In the genomic region with DNA sequence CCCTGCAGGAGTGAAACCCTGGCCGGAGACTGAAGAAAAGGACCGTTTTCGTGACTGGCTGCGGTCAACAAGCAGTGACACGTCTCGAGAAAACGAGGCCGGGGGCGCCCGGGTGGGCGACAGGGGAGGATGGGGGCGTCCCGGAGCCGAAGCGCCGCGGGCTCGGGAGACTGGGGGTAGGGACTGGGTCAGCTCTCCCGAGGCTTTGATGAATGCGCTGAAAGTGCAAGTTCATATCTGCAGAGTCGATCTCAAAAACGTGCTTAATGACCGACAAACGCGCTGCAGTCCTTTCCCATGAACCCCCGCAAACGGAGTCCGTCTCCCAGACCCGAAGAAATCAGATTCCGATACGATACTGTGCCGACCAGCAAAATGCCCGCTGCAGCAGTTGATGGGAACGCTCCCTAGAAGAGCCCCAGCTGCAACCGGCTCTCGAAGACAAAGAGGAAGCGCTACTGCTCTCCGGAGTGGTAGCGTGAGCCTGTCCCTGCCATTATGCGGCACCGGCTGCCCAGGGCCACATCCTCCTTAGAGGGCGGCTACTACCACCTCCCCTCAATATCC, we compare ENCODE assay signal across 1 cellular context.
TF ChIP-seq lines count a peak whose summit lies in the region.

No MANE protein-coding gene starts in this region.

TF ChIP-seq in HEK293, 187 proteins besides CTCF, POLR2A, EP300 and RAD21 (continued from another document):
- TF ChIP-seq, protein P1, sequence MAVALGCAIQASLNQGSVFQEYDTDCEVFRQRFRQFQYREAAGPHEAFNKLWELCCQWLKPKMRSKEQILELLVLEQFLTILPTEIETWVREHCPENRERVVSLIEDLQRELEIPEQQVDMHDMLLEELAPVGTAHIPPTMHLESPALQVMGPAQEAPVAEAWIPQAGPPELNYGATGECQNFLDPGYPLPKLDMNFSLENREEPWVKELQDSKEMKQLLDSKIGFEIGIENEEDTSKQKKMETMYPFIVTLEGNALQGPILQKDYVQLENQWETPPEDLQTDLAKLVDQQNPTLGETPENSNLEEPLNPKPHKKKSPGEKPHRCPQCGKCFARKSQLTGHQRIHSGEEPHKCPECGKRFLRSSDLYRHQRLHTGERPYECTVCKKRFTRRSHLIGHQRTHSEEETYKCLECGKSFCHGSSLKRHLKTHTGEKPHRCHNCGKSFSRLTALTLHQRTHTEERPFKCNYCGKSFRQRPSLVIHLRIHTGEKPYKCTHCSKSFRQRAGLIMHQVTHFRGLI (tag by site-specific recombination; IDR thresholded peaks at IDR 0.05), result no peak
- TF ChIP-seq ZNF660 (tag by site-specific recombination; IDR thresholded peaks at IDR 0.05) (no peak), SP2 (tag by site-specific recombination; IDR thresholded peaks at IDR 0.05) (no peak), ZNF558 (tag by site-specific recombination; IDR thresholded peaks at IDR 0.05) (no peak), ZNF2 (tag by site-specific recombination; IDR thresholded peaks at IDR 0.05) (no peak), ZNF621 (tag by site-specific recombination; IDR thresholded peaks at IDR 0.05) (no peak), MYNN (tag by site-specific recombination; IDR thresholded peaks at IDR 0.05; ENCODE audit: borderline replicate concordance) (no peak), ZFHX2 (tag by site-specific recombination; conservative IDR thresholded peaks at IDR 0.05) (peak; percentile 59), ZNF585B (tag by site-specific recombination; IDR thresholded peaks at IDR 0.05) (no peak), ZNF610 (tag by site-specific recombination; IDR thresholded peaks at IDR 0.05; ENCODE audit: borderline replicate concordance) (no peak), ZBTB8A (tag by site-specific recombination; IDR thresholded peaks at IDR 0.05) (no peak; the same call in 1 of the 2 replicates), PRDM1 (tag by site-specific recombination; IDR thresholded peaks at IDR 0.05) (peak; percentile 42; the same call in 1 of the 2 replicates), HOXD13 (CRISPR knock-in tag; IDR thresholded peaks at IDR 0.05; ENCODE audit: borderline replicate concordance) (no peak), ZNF626 (tag by site-specific recombination; IDR thresholded peaks at IDR 0.05) (no peak), ZNF169 (tag by site-specific recombination; IDR thresholded peaks at IDR 0.05) (no peak), OSR2 (tag by site-specific recombination; IDR thresholded peaks at IDR 0.05) (0 out of 2 replicates have a peak, but pooled peaks have one; percentile 8), ZNF416 (tag by site-specific recombination; IDR thresholded peaks at IDR 0.05) (no peak), ZNF837 (tag by site-specific recombination; IDR thresholded peaks at IDR 0.05) (no peak), ZNF677 (tag by site-specific recombination; IDR thresholded peaks at IDR 0.05) (no peak), EGR2 (tag by site-specific recombination; IDR thresholded peaks at IDR 0.05; ENCODE audit: low read depth) (peak; percentile 52; the same call in 1 of the 2 replicates), GLIS2 (tag by site-specific recombination; IDR thresholded peaks at IDR 0.05) (0 out of 2 replicates have a peak, but pooled peaks have one; percentile 54), ZBTB48 (tag by site-specific recombination; IDR thresholded peaks at IDR 0.05) (peak; percentile 51), HOXA7 (CRISPR knock-in tag; IDR thresholded peaks at IDR 0.05; ENCODE audit: borderline replicate concordance) (no peak), ZNF776 (tag by site-specific recombination; IDR thresholded peaks at IDR 0.05; ENCODE audit: borderline replicate concordance) (no peak), ZNF10 (tag by site-specific recombination; IDR thresholded peaks at IDR 0.05) (peak; percentile 51; the same call in 1 of the 2 replicates), ZNF426 (tag by site-specific recombination; IDR thresholded peaks at IDR 0.05) (no peak), ZNF623 (tag by site-specific recombination; IDR thresholded peaks at IDR 0.05) (no peak), IKZF3 (tag by site-specific recombination; IDR thresholded peaks at IDR 0.05) (no peak), ZNF433 (tag by site-specific recombination; IDR thresholded peaks at IDR 0.05; ENCODE audit: low read depth) (no peak), ZNF157 (tag by site-specific recombination; IDR thresholded peaks at IDR 0.05) (no peak), ZNF335 (tag by site-specific recombination; conservative IDR thresholded peaks at IDR 0.05) (peak; percentile 77), ZNF529 (tag by site-specific recombination; IDR thresholded peaks at IDR 0.05; ENCODE audit: insufficient replicate concordance) (no peak)
- TF ChIP-seq, protein P2, sequence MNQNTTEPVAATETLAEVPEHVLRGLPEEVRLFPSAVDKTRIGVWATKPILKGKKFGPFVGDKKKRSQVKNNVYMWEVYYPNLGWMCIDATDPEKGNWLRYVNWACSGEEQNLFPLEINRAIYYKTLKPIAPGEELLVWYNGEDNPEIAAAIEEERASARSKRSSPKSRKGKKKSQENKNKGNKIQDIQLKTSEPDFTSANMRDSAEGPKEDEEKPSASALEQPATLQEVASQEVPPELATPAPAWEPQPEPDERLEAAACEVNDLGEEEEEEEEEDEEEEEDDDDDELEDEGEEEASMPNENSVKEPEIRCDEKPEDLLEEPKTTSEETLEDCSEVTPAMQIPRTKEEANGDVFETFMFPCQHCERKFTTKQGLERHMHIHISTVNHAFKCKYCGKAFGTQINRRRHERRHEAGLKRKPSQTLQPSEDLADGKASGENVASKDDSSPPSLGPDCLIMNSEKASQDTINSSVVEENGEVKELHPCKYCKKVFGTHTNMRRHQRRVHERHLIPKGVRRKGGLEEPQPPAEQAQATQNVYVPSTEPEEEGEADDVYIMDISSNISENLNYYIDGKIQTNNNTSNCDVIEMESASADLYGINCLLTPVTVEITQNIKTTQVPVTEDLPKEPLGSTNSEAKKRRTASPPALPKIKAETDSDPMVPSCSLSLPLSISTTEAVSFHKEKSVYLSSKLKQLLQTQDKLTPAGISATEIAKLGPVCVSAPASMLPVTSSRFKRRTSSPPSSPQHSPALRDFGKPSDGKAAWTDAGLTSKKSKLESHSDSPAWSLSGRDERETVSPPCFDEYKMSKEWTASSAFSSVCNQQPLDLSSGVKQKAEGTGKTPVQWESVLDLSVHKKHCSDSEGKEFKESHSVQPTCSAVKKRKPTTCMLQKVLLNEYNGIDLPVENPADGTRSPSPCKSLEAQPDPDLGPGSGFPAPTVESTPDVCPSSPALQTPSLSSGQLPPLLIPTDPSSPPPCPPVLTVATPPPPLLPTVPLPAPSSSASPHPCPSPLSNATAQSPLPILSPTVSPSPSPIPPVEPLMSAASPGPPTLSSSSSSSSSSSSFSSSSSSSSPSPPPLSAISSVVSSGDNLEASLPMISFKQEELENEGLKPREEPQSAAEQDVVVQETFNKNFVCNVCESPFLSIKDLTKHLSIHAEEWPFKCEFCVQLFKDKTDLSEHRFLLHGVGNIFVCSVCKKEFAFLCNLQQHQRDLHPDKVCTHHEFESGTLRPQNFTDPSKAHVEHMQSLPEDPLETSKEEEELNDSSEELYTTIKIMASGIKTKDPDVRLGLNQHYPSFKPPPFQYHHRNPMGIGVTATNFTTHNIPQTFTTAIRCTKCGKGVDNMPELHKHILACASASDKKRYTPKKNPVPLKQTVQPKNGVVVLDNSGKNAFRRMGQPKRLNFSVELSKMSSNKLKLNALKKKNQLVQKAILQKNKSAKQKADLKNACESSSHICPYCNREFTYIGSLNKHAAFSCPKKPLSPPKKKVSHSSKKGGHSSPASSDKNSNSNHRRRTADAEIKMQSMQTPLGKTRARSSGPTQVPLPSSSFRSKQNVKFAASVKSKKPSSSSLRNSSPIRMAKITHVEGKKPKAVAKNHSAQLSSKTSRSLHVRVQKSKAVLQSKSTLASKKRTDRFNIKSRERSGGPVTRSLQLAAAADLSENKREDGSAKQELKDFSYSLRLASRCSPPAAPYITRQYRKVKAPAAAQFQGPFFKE (tag by site-specific recombination; IDR thresholded peaks at IDR 0.05; ENCODE audit: borderline replicate concordance), result no peak
- TF ChIP-seq, protein P3, sequence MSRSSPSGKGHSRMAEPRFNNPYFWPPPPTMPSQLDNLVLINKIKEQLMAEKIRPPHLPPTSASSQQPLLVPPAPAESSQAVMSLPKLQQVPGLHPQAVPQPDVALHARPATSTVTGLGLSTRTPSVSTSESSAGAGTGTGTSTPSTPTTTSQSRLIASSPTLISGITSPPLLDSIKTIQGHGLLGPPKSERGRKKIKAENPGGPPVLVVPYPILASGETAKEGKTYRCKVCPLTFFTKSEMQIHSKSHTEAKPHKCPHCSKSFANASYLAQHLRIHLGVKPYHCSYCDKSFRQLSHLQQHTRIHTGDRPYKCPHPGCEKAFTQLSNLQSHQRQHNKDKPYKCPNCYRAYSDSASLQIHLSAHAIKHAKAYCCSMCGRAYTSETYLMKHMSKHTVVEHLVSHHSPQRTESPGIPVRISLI (tag by site-specific recombination; IDR thresholded peaks at IDR 0.05), result no peak
- TF ChIP-seq, protein P4, sequence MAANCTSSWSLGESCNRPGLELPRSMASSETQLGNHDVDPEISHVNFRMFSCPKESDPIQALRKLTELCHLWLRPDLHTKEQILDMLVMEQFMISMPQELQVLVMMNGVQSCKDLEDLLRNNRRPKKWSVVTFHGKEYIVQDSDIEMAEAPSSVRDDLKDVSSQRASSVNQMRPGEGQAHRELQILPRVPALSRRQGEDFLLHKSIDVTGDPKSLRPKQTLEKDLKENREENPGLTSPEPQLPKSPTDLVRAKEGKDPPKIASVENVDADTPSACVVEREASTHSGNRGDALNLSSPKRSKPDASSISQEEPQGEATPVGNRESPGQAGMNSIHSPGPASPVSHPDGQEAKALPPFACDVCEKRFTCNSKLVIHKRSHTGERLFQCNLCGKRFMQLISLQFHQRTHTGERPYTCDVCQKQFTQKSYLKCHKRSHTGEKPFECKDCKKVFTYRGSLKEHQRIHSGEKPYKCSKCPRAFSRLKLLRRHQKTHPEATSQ (tag by site-specific recombination; IDR thresholded peaks at IDR 0.05), result no peak
- TF ChIP-seq, protein P5, sequence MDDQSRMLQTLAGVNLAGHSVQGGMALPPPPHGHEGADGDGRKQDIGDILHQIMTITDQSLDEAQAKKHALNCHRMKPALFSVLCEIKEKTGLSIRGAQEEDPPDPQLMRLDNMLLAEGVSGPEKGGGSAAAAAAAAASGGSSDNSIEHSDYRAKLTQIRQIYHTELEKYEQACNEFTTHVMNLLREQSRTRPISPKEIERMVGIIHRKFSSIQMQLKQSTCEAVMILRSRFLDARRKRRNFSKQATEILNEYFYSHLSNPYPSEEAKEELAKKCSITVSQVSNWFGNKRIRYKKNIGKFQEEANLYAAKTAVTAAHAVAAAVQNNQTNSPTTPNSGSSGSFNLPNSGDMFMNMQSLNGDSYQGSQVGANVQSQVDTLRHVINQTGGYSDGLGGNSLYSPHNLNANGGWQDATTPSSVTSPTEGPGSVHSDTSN (CRISPR knock-in tag; IDR thresholded peaks at IDR 0.05), result no peak
- TF ChIP-seq, protein P6, sequence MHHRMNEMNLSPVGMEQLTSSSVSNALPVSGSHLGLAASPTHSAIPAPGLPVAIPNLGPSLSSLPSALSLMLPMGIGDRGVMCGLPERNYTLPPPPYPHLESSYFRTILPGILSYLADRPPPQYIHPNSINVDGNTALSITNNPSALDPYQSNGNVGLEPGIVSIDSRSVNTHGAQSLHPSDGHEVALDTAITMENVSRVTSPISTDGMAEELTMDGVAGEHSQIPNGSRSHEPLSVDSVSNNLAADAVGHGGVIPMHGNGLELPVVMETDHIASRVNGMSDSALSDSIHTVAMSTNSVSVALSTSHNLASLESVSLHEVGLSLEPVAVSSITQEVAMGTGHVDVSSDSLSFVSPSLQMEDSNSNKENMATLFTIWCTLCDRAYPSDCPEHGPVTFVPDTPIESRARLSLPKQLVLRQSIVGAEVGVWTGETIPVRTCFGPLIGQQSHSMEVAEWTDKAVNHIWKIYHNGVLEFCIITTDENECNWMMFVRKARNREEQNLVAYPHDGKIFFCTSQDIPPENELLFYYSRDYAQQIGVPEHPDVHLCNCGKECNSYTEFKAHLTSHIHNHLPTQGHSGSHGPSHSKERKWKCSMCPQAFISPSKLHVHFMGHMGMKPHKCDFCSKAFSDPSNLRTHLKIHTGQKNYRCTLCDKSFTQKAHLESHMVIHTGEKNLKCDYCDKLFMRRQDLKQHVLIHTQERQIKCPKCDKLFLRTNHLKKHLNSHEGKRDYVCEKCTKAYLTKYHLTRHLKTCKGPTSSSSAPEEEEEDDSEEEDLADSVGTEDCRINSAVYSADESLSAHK (tag by site-specific recombination; IDR thresholded peaks at IDR 0.05), result no peak
- TF ChIP-seq, protein P7, sequence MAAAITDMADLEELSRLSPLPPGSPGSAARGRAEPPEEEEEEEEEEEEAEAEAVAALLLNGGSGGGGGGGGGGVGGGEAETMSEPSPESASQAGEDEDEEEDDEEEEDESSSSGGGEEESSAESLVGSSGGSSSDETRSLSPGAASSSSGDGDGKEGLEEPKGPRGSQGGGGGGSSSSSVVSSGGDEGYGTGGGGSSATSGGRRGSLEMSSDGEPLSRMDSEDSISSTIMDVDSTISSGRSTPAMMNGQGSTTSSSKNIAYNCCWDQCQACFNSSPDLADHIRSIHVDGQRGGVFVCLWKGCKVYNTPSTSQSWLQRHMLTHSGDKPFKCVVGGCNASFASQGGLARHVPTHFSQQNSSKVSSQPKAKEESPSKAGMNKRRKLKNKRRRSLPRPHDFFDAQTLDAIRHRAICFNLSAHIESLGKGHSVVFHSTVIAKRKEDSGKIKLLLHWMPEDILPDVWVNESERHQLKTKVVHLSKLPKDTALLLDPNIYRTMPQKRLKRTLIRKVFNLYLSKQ (tag by site-specific recombination; IDR thresholded peaks at IDR 0.05; ENCODE audit: borderline replicate concordance), result no peak
- TF ChIP-seq, protein P8, sequence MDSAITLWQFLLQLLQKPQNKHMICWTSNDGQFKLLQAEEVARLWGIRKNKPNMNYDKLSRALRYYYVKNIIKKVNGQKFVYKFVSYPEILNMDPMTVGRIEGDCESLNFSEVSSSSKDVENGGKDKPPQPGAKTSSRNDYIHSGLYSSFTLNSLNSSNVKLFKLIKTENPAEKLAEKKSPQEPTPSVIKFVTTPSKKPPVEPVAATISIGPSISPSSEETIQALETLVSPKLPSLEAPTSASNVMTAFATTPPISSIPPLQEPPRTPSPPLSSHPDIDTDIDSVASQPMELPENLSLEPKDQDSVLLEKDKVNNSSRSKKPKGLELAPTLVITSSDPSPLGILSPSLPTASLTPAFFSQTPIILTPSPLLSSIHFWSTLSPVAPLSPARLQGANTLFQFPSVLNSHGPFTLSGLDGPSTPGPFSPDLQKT (IDR thresholded peaks at IDR 0.05; ENCODE audit: borderline replicate concordance, low read depth, low read length), result no peak
- TF ChIP-seq, protein P9, sequence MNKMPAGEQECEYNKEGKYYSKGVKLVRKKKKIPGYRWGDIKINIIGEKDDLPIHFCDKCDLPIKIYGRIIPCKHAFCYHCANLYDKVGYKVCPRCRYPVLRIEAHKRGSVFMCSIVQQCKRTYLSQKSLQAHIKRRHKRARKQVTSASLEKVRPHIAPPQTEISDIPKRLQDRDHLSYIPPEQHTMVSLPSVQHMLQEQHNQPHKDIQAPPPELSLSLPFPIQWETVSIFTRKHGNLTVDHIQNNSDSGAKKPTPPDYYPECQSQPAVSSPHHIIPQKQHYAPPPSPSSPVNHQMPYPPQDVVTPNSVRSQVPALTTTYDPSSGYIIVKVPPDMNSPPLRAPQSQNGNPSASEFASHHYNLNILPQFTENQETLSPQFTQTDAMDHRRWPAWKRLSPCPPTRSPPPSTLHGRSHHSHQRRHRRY (tag by site-specific recombination; IDR thresholded peaks at IDR 0.05), result no peak
TF ChIP-seq in HEK293: peak in this region for 14.
